Comparison of ENCODE assay signal across 1 cellular context in genomic region chr11:58654079-58654907, GRCh38.
TF ChIP-seq lines count a peak whose summit lies in the region.

No MANE protein-coding gene starts in this region.

TF ChIP-seq in HepG2, 621 proteins besides CTCF, POLR2A, EP300 and RAD21 (continued from another document):
- TF ChIP-seq, protein P1, sequence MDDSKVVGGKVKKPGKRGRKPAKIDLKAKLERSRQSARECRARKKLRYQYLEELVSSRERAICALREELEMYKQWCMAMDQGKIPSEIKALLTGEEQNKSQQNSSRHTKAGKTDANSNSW (CRISPR knock-in tag; IDR thresholded peaks at IDR 0.05; ENCODE audit: borderline replicate concordance): no peak
- no peak for TF ChIP-seq ZNF180 (CRISPR knock-in tag; IDR thresholded peaks at IDR 0.05; ENCODE audit: borderline replicate concordance, low read depth)
